11 cellular contexts compared by ENCODE assay signal in the genomic region with DNA sequence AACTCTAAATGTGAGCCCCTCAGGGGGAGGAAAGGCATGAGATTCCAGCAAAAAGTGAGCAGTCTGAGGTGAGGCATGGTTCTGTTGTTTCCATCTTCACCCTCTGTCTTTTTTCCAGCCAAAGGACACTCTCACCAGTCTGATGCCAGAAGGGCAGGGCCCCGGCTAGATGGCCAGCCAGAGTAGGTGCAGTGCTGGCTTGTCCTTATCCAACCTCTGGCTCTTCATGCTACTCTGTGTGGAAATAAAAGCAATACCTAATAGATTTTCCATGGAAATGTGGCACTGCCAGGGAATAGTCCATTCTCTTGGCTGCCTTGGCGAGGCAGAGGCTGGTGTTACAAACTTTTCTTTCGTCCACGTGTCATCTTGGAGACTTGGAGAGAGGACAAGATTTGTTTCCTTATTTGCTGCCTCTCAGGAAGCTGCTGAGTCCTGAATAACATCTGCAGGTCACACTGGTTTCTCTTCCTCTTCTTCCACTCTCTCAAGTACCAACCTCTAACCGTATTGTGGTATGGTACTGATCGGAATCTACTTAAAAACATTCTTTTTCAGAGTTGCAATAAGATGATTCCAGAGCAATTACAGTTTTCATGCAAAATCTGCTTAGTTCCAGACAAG. TPM values are rescaled to one million over a fixed set of nuclear protein-coding genes. Genes with fewer than 3 reads are reported as not detected.
DNase-seq lines count a peak whose midpoint lies in the region; ATAC-seq and TF ChIP-seq lines count a peak whose summit lies in the region.
"Had no signal": no experiment of that assay in that cellular context is flagged by ENCODE, and none has a peak within 500 bp of the region (broad histone marks: within the 10 kb centered on the region; RNA-seq: fewer than 3 reads in every experiment).

No MANE protein-coding gene starts in this region.

- no peaks in the 10 kb centered on the region for H3K27me3 ChIP-seq in transverse colon

- no peaks in the 10 kb centered on the region for H3K36me3 ChIP-seq in transverse colon

- H3K4me1 ChIP-seq in transverse colon: peaks cover 0 to 5% (median 0%) of the 10 kb centered on the region in 4 donors

- TF ChIP-seq POLR2A in NB4 (IDR thresholded peaks at IDR 0.05; ENCODE audit: extremely low read depth, insufficient read length) (no peak), transverse colon (IDR thresholded peaks at IDR 0.05) (no peak)

- no peaks in the 10 kb centered on the region for H3K9me3 ChIP-seq in transverse colon

- in situ Hi-C loops in transverse colon (cut with MboI; ENCODE audit: low pct_ligation_motif_present in 1 of 4, low pct_unique_long_range_greater_than_20kb in 1 of 4, low sequenced_read_pairs in 3 of 4): no loop called here

- H3K4me3 ChIP-seq in NB4 (ENCODE audit: low read depth, low read length): no peak overlapping the region
- H3K4me3 ChIP-seq in transverse colon: no peak overlapping the region

- intact Hi-C loops in transverse colon (cut with DNase I; ENCODE audit: low total_unique reads): no loop called here

- peak; percentile 94 for ATAC-seq in GM18870 (IDR thresholded peaks at IDR 0.05; ENCODE audit: unreplicated experiment)
- peak; percentile 80 for ATAC-seq in HG02763 (IDR thresholded peaks at IDR 0.05; ENCODE audit: unreplicated experiment)

- peak; percentile 70 for DNase-seq in NB4 (ENCODE audit: low read depth)
- DNase-seq in midbrain (lab: John Stamatoyannopoulos, UW): peak; percentile 65
- DNase-seq in cerebellar cortex (ENCODE audit: low spot score): no peak
- DNase-seq in transverse colon: no peak
- no peak for DNase-seq in activated CD8-positive, alpha-beta memory T cell treated with anti-CD3 and anti-CD28 coated beads, Interleukin-2, amount 50 U/mL, for 48 hours
- no peak for DNase-seq in activated gamma-delta T cell (lab: John Stamatoyannopoulos, UW)
- DNase-seq: kidney, T-helper 9 cell had no signal

- H3K27ac ChIP-seq in transverse colon: no peak overlapping the region

- TF ChIP-seq CTCF in NB4 (IDR thresholded peaks at IDR 0.05; ENCODE audit: low read depth, low read length) (no peak), transverse colon (IDR thresholded peaks at IDR 0.05) (no peak)

- TF ChIP-seq EP300 in transverse colon (IDR thresholded peaks at IDR 0.05; ENCODE audit: low read depth): no peak

- 79% methylated on average over 6 of the region's 6 CpGs; no CpG with 5 or more reads in 1 of the 2 donors for WGBS in transverse colon (ENCODE audit: low coverage in 1 of 2), 2 donors

RNA-seq across cellular contexts. Expression of gene C1QTNF4, which starts 17.1 kb away (rescaled TPM):
- 1 to 10 TPM in 3 of 4 donors, under 1 TPM in 1; 0.68 to 7.8 (median 1.8) TPM for total RNA-seq in transverse colon

RNA-seq across cellular contexts. Expression of gene FAM180B, which starts 24.9 kb away (rescaled TPM):
- under 1 TPM in 1 of 4 donors, not detected in 3; 0.41 TPM for total RNA-seq in transverse colon
- total RNA-seq: bronchial epithelial cell, kidney had no signal

RNA-seq across cellular contexts. Expression of gene MTCH2, which starts 31.0 kb away (rescaled TPM):
- 10 to 100 TPM; 21.5 to 92.2 (median 61.0) TPM for total RNA-seq in transverse colon

RNA-seq across cellular contexts. Expression of gene NDUFS3, which starts 32.5 kb away (rescaled TPM):
- total RNA-seq in transverse colon: 100 to 1,000 TPM in 3 of 4 donors, 10 to 100 TPM in 1; 72.6 to 256 (median 213) TPM

RNA-seq across cellular contexts. Expression of gene KBTBD4, which starts 32.6 kb away (rescaled TPM):
- total RNA-seq in transverse colon: 10 to 100 TPM in 3 of 4 donors, 1 to 10 TPM in 1; 9.4 to 20.3 (median 16.5) TPM

Comparison
In these comparisons a context has a peak if more than half of its experiments do, and no peak if none do; other contexts are left out.
1. DNase-seq: peak in NB4 (single experiment) and midbrain (single experiment); none in cerebellar cortex (single experiment), transverse colon (single experiment), activated CD8-positive, alpha-beta memory T cell treated with anti-CD3 and anti-CD28 coated beads, Interleukin-2, amount 50 U/mL, for 48 hours (single experiment) and activated gamma-delta T cell (single experiment).